In the genomic region with DNA sequence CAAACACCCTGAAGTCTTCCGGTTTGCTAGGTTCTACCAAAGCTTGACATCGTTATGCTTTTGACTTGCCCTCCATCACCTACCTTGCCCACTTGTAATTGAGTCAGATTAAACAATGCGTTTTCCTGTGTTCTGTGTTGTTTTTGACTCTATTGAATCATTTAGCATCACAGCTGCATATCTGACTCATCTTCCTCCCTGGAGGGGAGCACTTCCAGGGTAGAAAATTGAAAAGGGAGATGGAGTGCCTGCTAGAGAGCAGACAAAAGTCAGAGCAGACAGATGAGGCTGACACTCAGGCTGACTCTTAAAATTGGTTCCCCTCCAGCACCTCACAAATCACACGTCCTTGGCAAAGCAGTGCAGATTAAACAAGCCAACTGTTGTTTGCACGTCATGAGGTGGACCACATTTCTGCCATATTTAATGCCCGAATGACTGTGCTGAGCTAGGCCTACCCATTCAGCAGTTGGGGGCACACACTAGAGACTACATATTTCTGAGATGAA, we compare ENCODE assay signal across 10 cellular contexts. TPM values are rescaled to one million over a fixed set of nuclear protein-coding genes. Genes with fewer than 3 reads are reported as not detected.
DNase-seq lines count a peak whose midpoint lies in the region; ATAC-seq and TF ChIP-seq lines count a peak whose summit lies in the region.
"Had no signal": no experiment of that assay in that cellular context is flagged by ENCODE, and none has a peak within 500 bp of the region (broad histone marks: within the 10 kb centered on the region; RNA-seq: fewer than 3 reads in every experiment).

No MANE protein-coding gene starts in this region.

- no peaks in the 10 kb centered on the region for H3K27me3 ChIP-seq in BLaER1 treated with 17β-estradiol and CSF1 and Interleukin-3, amounts not matched to agents 10 nM and 100 nM
- no peaks in the 10 kb centered on the region for H3K27me3 ChIP-seq in dorsolateral prefrontal cortex

- DNase-seq in NCI-H226 (peak; percentile 71), dorsolateral prefrontal cortex (peak in 1 of 10 donors; percentile 44), MV-4-11 (lab: John Stamatoyannopoulos, UW) (no peak), natural killer cell (no peak)
- DNase-seq in stimulated activated CD4-positive, alpha-beta T cell treated with anti-CD3 and anti-CD28 coated beads, Interleukin-4, amount 100 ng/mL, for 4 hours = no peak
- DNase-seq: activated CD8-positive, alpha-beta T cell treated with anti-CD3 and anti-CD28 coated beads, Interleukin-2, amount 10 ng/mL, durations not matched to agents 7 days and 5 days; posterior cingulate gyrus had no signal

- TF ChIP-seq CTCF in dorsolateral prefrontal cortex (IDR thresholded peaks at IDR 0.05 in 54 of 56, conservative IDR thresholded peaks at IDR 0.05 in 2 of 56; ENCODE audit: low read depth in 1 of 56, partially characterized antibody in 56 of 56) = no peak
- TF ChIP-seq CTCF in nephron (IDR thresholded peaks at IDR 0.05; ENCODE audit: unreplicated experiment in 3 of 3) = no peak
- no peak for TF ChIP-seq CTCF in natural killer cell (IDR thresholded peaks at IDR 0.05)

- H3K4me3 Mint-ChIP-seq in nephron (no peak overlapping the region), natural killer cell (no peak overlapping the region)
- H3K4me3 Mint-ChIP-seq: activated CD8-positive, alpha-beta T cell treated with anti-CD3 and anti-CD28 coated beads, Interleukin-2, amount 10 ng/mL, durations not matched to agents 7 days and 5 days had no signal

- peaks cover 13% of the 10 kb centered on the region for H3K36me3 Mint-ChIP-seq in nephron (ENCODE audit: low read depth)
- H3K36me3 Mint-ChIP-seq in natural killer cell = no peaks in the 10 kb centered on the region

- H3K27me3 Mint-ChIP-seq in nephron (ENCODE audit: low read depth) = no peaks in the 10 kb centered on the region
- peaks cover 0 to 3% of the 10 kb centered on the region in 2 donors for H3K27me3 Mint-ChIP-seq in natural killer cell (ENCODE audit: low read depth in 2 of 2)

- H4K20me1 ChIP-seq in BLaER1 treated with 17β-estradiol and CSF1 and Interleukin-3, amounts not matched to agents 10 nM and 100 nM = no peaks in the 10 kb centered on the region

- peak overlapping the region in 3 of 11 experiments; percentile 9 to 53 (median 34); a peak in 6 of 22 replicates for H3K27ac ChIP-seq in BLaER1 treated with 17β-estradiol and CSF1 and Interleukin-3, amounts not matched to agents 10 nM and 100 nM
- peak overlapping the region in 30 of 59 donors; percentile 2 to 79 (median 37) for H3K27ac ChIP-seq in dorsolateral prefrontal cortex

- H3K4me3 ChIP-seq in BLaER1 treated with 17β-estradiol and CSF1 and Interleukin-3, amounts not matched to agents 10 nM and 100 nM = no peak overlapping the region
- no peak overlapping the region for H3K4me3 ChIP-seq in dorsolateral prefrontal cortex

- peaks cover 6 to 22% (median 10%) of the 10 kb centered on the region in 11 experiments; a peak in 21 of 22 replicates for H3K36me3 ChIP-seq in BLaER1 treated with 17β-estradiol and CSF1 and Interleukin-3, amounts not matched to agents 10 nM and 100 nM

- peak overlapping the region in 9 of 11 experiments; percentile 1 to 49 (median 39); a peak in 12 of 22 replicates for H3K4me2 ChIP-seq in BLaER1 treated with 17β-estradiol and CSF1 and Interleukin-3, amounts not matched to agents 10 nM and 100 nM

- H3K9me3 ChIP-seq in BLaER1 treated with 17β-estradiol and CSF1 and Interleukin-3, amounts not matched to agents 10 nM and 100 nM (replicated peaks in 1 of 11) = no peaks in the 10 kb centered on the region

- peaks cover 0 to 17% (median 11%) of the 10 kb centered on the region in 10 experiments; a peak in 13 of 20 replicates for H3K4me1 ChIP-seq in BLaER1 treated with 17β-estradiol and CSF1 and Interleukin-3, amounts not matched to agents 10 nM and 100 nM

- intact Hi-C loops in dorsolateral prefrontal cortex (cut with DNase I) (no loop called here), natural killer cell (cut with micrococcal nuclease) (no loop called here)

- no peak overlapping the region for H3K9ac ChIP-seq in BLaER1 treated with 17β-estradiol and CSF1 and Interleukin-3, amounts not matched to agents 10 nM and 100 nM

- H3K9me3 Mint-ChIP-seq in nephron (no peaks in the 10 kb centered on the region), natural killer cell (no peaks in the 10 kb centered on the region)

- H3K27ac Mint-ChIP-seq in nephron = peak overlapping the region in 2 of 3 experiments; percentile 60 to 69
- H3K27ac Mint-ChIP-seq in natural killer cell = no peak overlapping the region
- H3K27ac Mint-ChIP-seq: activated CD8-positive, alpha-beta T cell treated with anti-CD3 and anti-CD28 coated beads, Interleukin-2, amount 10 ng/mL, durations not matched to agents 7 days and 5 days had no signal

- H3K4me1 Mint-ChIP-seq in nephron (peaks cover 25% of the 10 kb centered on the region), natural killer cell (no peaks in the 10 kb centered on the region)

- no peak for ATAC-seq in natural killer cell
- ATAC-seq in HG03469 (IDR thresholded peaks at IDR 0.05; ENCODE audit: unreplicated experiment) = no peak
- ATAC-seq: activated CD8-positive, alpha-beta T cell treated with anti-CD3 and anti-CD28 coated beads, Interleukin-2, amount 10 ng/mL, durations not matched to agents 7 days and 5 days had no signal

RNA-seq across cellular contexts. Expression of gene MPP4, which starts 2.2 kb away (rescaled TPM):
- total RNA-seq in dorsolateral prefrontal cortex = 1 to 10 TPM in 59 of 120 experiments, under 1 TPM in 61; 0.23 to 2.4 (median 0.99) TPM
- under 1 TPM in 2 of 3 donors, not detected in 1; 0.15 to 0.45 TPM for total RNA-seq in natural killer cell
- total RNA-seq: activated CD8-positive, alpha-beta T cell treated with anti-CD3 and anti-CD28 coated beads, Interleukin-2, amount 10 ng/mL, durations not matched to agents 7 days and 5 days had no signal

RNA-seq across cellular contexts. Expression of gene TMEM237, which starts 52.9 kb away (rescaled TPM):
- total RNA-seq in dorsolateral prefrontal cortex (10 to 100 TPM; 20.1 to 43.4 (median 32.5) TPM), natural killer cell (1 to 10 TPM; 2.8 to 3.9 (median 3.4) TPM)

Comparison
In these comparisons a context has a peak if more than half of its experiments do, and no peak if none do; other contexts are left out.
1. H3K27ac Mint-ChIP-seq: peak in nephron (2 of 3); none in natural killer cell (0 of 2).
2. RNA of gene TMEM237, which starts 52.9 kb away (total RNA-seq): 20.1 to 43.4 TPM in dorsolateral prefrontal cortex; 2.8 to 3.9 TPM in natural killer cell; every median in the first group is over 4 times any median in the second.